Comparison of ENCODE assay signal across 8 cellular contexts in genomic region chr9:128552153-128552743, GRCh38. TPM values are rescaled to one million over a fixed set of nuclear protein-coding genes. Genes with fewer than 3 reads are reported as not detected.
DNase-seq lines count a peak whose midpoint lies in the region; ATAC-seq and TF ChIP-seq lines count a peak whose summit lies in the region.

TSS of gene SPTAN1 (plus strand) at chr9:128552587. CDS start at chr9:128566741, 14,154 bp downstream.

- ATAC-seq in GM19351 (IDR thresholded peaks at IDR 0.05; ENCODE audit: unreplicated experiment) (peak; percentile 65), HG03469 (IDR thresholded peaks at IDR 0.05; ENCODE audit: unreplicated experiment) (peak; percentile 47), left lung (peak; percentile 91)

- H3K27me3 Mint-ChIP-seq in activated CD4-positive, alpha-beta T cell treated with anti-CD3 and anti-CD28 coated beads, Interleukin-2, amount 10 ng/mL, durations not matched to agents 7 days and 5 days: no peaks in the 10 kb centered on the region

- H3K36me3 ChIP-seq in left lung: no peaks in the 10 kb centered on the region

- DNase-seq in C1 segment of cervical spinal cord (lab: John Stamatoyannopoulos, UW) (peak; percentile 58 to 93 (median 84)), NCI-H69 (lab: John Stamatoyannopoulos, UW) (peak; percentile 96), dedifferentiated amniotic fluid mesenchymal stem cell (ENCODE audit: extremely low spot score) (peak; percentile 83), left lung (peak; percentile 94 to 97)
- peak; percentile 96 for DNase-seq in activated CD4-positive, alpha-beta T cell treated with anti-CD3 and anti-CD28 coated beads, Interleukin-2, amount 10 ng/mL, durations not matched to agents 7 days and 5 days
- peak; percentile 88 for DNase-seq in stimulated activated CD4-positive, alpha-beta T cell treated with anti-CD3 and anti-CD28 coated beads, Interleukin-2, amount 100 ng/mL, for 4 hours (ENCODE audit: low read depth)

- intact Hi-C loops in left lung (cut with DNase I): no loop called here

- peaks cover 6% of the 10 kb centered on the region for H3K36me3 Mint-ChIP-seq in activated CD4-positive, alpha-beta T cell treated with anti-CD3 and anti-CD28 coated beads, Interleukin-2, amount 10 ng/mL, durations not matched to agents 7 days and 5 days (ENCODE audit: low read depth)

- peaks cover 27 to 66% of the 10 kb centered on the region in 2 donors for H3K4me1 ChIP-seq in left lung

- CTCF ChIA-PET in activated CD4-positive, alpha-beta T cell treated with anti-CD3 and anti-CD28 coated beads, Interleukin-2, amount 10 ng/mL, durations not matched to agents 7 days and 5 days (lab: Charles Lee): interaction anchor here (0.5 to 1.2 kb wide), 6 partner anchors 9 to 297 kb away, joined by 3 to 4 read pairs (median 3); no protein-coding TSS in a partner anchor

- H3K9me3 ChIP-seq in left lung: no peaks in the 10 kb centered on the region

- H3K9me3 Mint-ChIP-seq in activated CD4-positive, alpha-beta T cell treated with anti-CD3 and anti-CD28 coated beads, Interleukin-2, amount 10 ng/mL, durations not matched to agents 7 days and 5 days: no peaks in the 10 kb centered on the region

- POLR2A ChIA-PET in activated CD4-positive, alpha-beta T cell treated with anti-CD3 and anti-CD28 coated beads, Interleukin-2, amount 10 ng/mL, durations not matched to agents 7 days and 5 days (lab: Charles Lee): interaction anchor here (0.7 to 1.0 kb wide), 3 partner anchors 48 to 359 kb away, joined by 3 read pairs; partner anchors contain the start of gene ZDHHC12

- H3K4me1 Mint-ChIP-seq in activated CD4-positive, alpha-beta T cell treated with anti-CD3 and anti-CD28 coated beads, Interleukin-2, amount 10 ng/mL, durations not matched to agents 7 days and 5 days: peaks cover 37% of the 10 kb centered on the region

- H3K27ac Mint-ChIP-seq in activated CD4-positive, alpha-beta T cell treated with anti-CD3 and anti-CD28 coated beads, Interleukin-2, amount 10 ng/mL, durations not matched to agents 7 days and 5 days: peak within 1 kb of the TSS; percentile 97

- H3K27ac ChIP-seq in left lung: peak within 1 kb of the TSS; percentile 94 to 97

- peak in 1 of 2 donors; percentile 40 for TF ChIP-seq CTCF in left lung (IDR thresholded peaks at IDR 0.05)

- peak within 1 kb of the TSS; percentile 92 for H3K4me3 Mint-ChIP-seq in activated CD4-positive, alpha-beta T cell treated with anti-CD3 and anti-CD28 coated beads, Interleukin-2, amount 10 ng/mL, durations not matched to agents 7 days and 5 days

- H3K4me3 ChIP-seq in left lung: peak within 1 kb of the TSS; percentile 86 to 97

- H3K27me3 ChIP-seq in left lung: no peaks in the 10 kb centered on the region

RNA-seq across cellular contexts. Expression of gene SPTAN1, which starts in this region (rescaled TPM):
- 100 to 1,000 TPM; 338 to 383 TPM for total RNA-seq in activated CD4-positive, alpha-beta T cell treated with anti-CD3 and anti-CD28 coated beads, Interleukin-2, amount 10 ng/mL, durations not matched to agents 7 days and 5 days
- 100 to 1,000 TPM; 329 to 404 TPM for total RNA-seq in left lung

Comparison
In these comparisons a context has a peak if more than half of its experiments do, and no peak if none do; other contexts are left out.
1. Peak in every context shown above with its lines: DNase-seq, ATAC-seq, H3K4me3 ChIP-seq and H3K27ac ChIP-seq.